Comparison of ENCODE assay signal across 9 cellular contexts in the genomic region with DNA sequence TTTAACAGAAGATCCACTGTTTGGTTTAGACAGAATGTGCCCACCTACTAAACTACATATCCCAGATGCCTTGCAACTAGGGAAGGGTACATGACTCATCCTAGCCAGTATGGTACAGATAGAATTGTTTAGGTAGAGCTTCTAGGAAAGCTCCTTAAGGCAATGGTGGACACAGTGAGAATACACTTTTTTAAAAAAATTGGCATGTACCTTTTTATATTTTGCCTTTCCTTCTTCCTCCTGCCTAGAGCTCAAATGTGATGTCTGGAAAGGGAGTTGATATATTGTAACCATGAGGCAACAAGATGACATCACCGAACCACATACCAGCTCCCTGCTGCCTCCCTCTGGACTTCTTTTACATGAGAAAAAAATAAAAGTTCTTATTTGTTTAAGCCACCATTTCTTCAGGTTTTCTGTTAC. TPM values are rescaled to one million over a fixed set of nuclear protein-coding genes. Genes with fewer than 3 reads are reported as not detected.
DNase-seq lines count a peak whose midpoint lies in the region; ATAC-seq, FAIRE-seq and TF ChIP-seq lines count a peak whose summit lies in the region.
"Had no signal": no experiment of that assay in that cellular context is flagged by ENCODE, and none has a peak within 500 bp of the region (broad histone marks: within the 10 kb centered on the region; RNA-seq: fewer than 3 reads in every experiment).

No MANE protein-coding gene starts in this region.

- no peaks in the 10 kb centered on the region for H3K36me3 ChIP-seq in K562 (ENCODE audit: control insufficient read depth, insufficient read depth, low read length)
- no peaks in the 10 kb centered on the region for H3K36me3 ChIP-seq in tibial nerve

- H3K4me2 ChIP-seq in K562 (ENCODE audit: insufficient read depth, low read length) = no peak overlapping the region

- no peak overlapping the region for H3K4me3 ChIP-seq in Jurkat, Clone E6-1 (ENCODE audit: low read length)
- no peak overlapping the region for H3K4me3 ChIP-seq in K562
- no peak overlapping the region for H3K4me3 ChIP-seq in tibial nerve

- no peak overlapping the region for H3K9ac ChIP-seq in K562 (ENCODE audit: insufficient read depth in 1 of 2, low read depth in 2 of 2, low read length in 2 of 2)

- no peaks in the 10 kb centered on the region for H3K4me1 Mint-ChIP-seq in osteocyte (ENCODE audit: unreplicated experiment)

- H3K27ac Mint-ChIP-seq in osteocyte (ENCODE audit: unreplicated experiment) = no peak overlapping the region

- no peak overlapping the region for H2AFZ ChIP-seq in K562 (ENCODE audit: low read depth, low read length)

- POLR2A ChIA-PET in K562 (lab: Yijun Ruan, JAX) = interaction anchor here (0.6 to 1.3 kb wide), 6 partner anchors 9 to 104 kb away, joined by 3 to 4 read pairs (median 3); no protein-coding TSS in a partner anchor

- peak; percentile 39; the same call in 1 of the 2 replicates for TF ChIP-seq EP300 in K562 (IDR thresholded peaks at IDR 0.05; ENCODE audit: low read length)
- TF ChIP-seq EP300 in tibial nerve (IDR thresholded peaks at IDR 0.05) = no peak

- TF ChIP-seq CTCF in GM13977 (IDR thresholded peaks at IDR 0.05; ENCODE audit: extremely low read depth, insufficient read depth, missing control alignments) (peak; percentile 31), K562 (IDR thresholded peaks at IDR 0.05 in 2 of 3, conservative IDR thresholded peaks at IDR 0.05 in 1 of 3; ENCODE audit: insufficient read depth in 2 of 3, low read depth in 1 of 3, low read length in 3 of 3) (peak; percentile 23 to 54 (median 31); a peak in 3 of 6 replicates), osteocyte (IDR thresholded peaks at IDR 0.05) (peak; percentile 19), tibial nerve (IDR thresholded peaks at IDR 0.05) (no peak)

- no peaks in the 10 kb centered on the region for H4K20me1 ChIP-seq in K562 (replicated peaks; ENCODE audit: control insufficient read depth, insufficient read depth, low read length)

- ATAC-seq in K562 = peak; percentile 90
- no peak for ATAC-seq in sciatic nerve

- H3K9me3 Mint-ChIP-seq in osteocyte (ENCODE audit: unreplicated experiment) = peaks cover 4% of the 10 kb centered on the region

- peaks cover 3 to 5% of the 10 kb centered on the region in 2 experiments; a peak in 3 of 5 replicates for H3K27me3 ChIP-seq in K562 (ENCODE audit: control insufficient read depth in 2 of 2, insufficient read depth in 2 of 2, low read length in 2 of 2)
- no peaks in the 10 kb centered on the region for H3K27me3 ChIP-seq in tibial nerve

- H3K36me3 Mint-ChIP-seq in osteocyte (ENCODE audit: unreplicated experiment) = no peaks in the 10 kb centered on the region

- H3K79me2 ChIP-seq in K562 (ENCODE audit: control insufficient read depth, insufficient read depth, low read length) = no peaks in the 10 kb centered on the region

- no peak for FAIRE-seq in K562 (lab: Jason Lieb, UNC)

- H3K27ac ChIP-seq in K562 (ENCODE audit: extremely low read depth, low read depth, low read length) (no peak overlapping the region), tibial nerve (no peak overlapping the region)
- H3K27ac ChIP-seq: HL-60 had no signal

- WGBS in K562 (ENCODE audit: insufficient coverage, low coverage, missing lambda C conversion rate) = 0% methylated on average over 1 of the region's 1 CpG
- WGBS in tibial nerve, 2 donors = 73 to 84% methylated on average over 1 of the region's 1 CpG

- H3K9me3 ChIP-seq in K562 (replicated peaks; ENCODE audit: control insufficient read depth, insufficient read depth, low read depth, low read length) (no peaks in the 10 kb centered on the region), tibial nerve (no peaks in the 10 kb centered on the region)

- no peak for TF ChIP-seq POLR2A in K562 (conservative IDR thresholded peaks at IDR 0.05)
- no peak for TF ChIP-seq POLR2A in tibial nerve (IDR thresholded peaks at IDR 0.05)

- peaks cover 64% of the 10 kb centered on the region for H3K27me3 Mint-ChIP-seq in osteocyte (ENCODE audit: unreplicated experiment)

- intact Hi-C loops in K562 (cut with micrococcal nuclease) (no loop called here), sciatic nerve (cut with DNase I) (no loop called here)

- CTCF ChIA-PET in K562 (lab: Yijun Ruan, JAX; ENCODE audit: low intra/inter-chr PET ratio) = interaction anchor here (0.5 to 1.3 kb wide), 2 partner anchors 48 to 500 kb away, joined by 3 to 4 read pairs; no protein-coding TSS in a partner anchor

- no TSS peak for BruUV-seq in K562 (replicated peaks; lab: Mats Ljungman, UMichigan)

- H3K4me1 ChIP-seq in K562 (replicated peaks in 1 of 2; ENCODE audit: control insufficient read depth in 2 of 2, insufficient read depth in 2 of 2, low read length in 2 of 2) = no peaks in the 10 kb centered on the region
- no peaks in the 10 kb centered on the region for H3K4me1 ChIP-seq in tibial nerve

- H3K9me1 ChIP-seq in K562 (ENCODE audit: control insufficient read depth, insufficient read depth, low read length) = no peaks in the 10 kb centered on the region

- peak; percentile 19 for DNase-seq in GM13977 (ENCODE audit: low spot score)
- peak; percentile 17 for DNase-seq in Jurkat, Clone E6-1 (ENCODE audit: low read depth, low spot score)
- peak in 2 of 4 experiments; percentile 23 to 31 for DNase-seq in K562 (ENCODE audit: extremely low read depth in 1 of 4, low spot score in 3 of 4)
- DNase-seq in osteocyte (ENCODE audit: extremely low spot score, unreplicated experiment) = peak; percentile 11
- no peak for DNase-seq in sciatic nerve (ENCODE audit: low spot score)
- DNase-seq in cerebellum (ENCODE audit: low spot score) = no peak
- no peak for DNase-seq in NCI-H524 treated with DMSO at 0.1 percent for 48 hours (lab: John Stamatoyannopoulos, UW)
- DNase-seq in tibial nerve (ENCODE audit: low spot score in 2 of 2) = no peak

- in situ Hi-C loops in GM13977 (cut with MboI; ENCODE audit: low pct_unique_long_range_greater_than_20kb, low sequenced_read_pairs, unreplicated experiment) = no loop called here
- in situ Hi-C loops in K562 (cut with MboI) = loop anchor here (25.0 kb wide), 1 partner anchor 1026 kb away; no protein-coding TSS in a partner anchor

- TF ChIP-seq RAD21 in K562 (CRISPR knock-in tag; conservative IDR thresholded peaks at IDR 0.05 in 1 of 2, IDR thresholded peaks at IDR 0.05 in 1 of 2) = peak; percentile 71 to 73

- no peak overlapping the region for H3K4me3 Mint-ChIP-seq in osteocyte (ENCODE audit: unreplicated experiment)

TF ChIP-seq in K562, 482 proteins besides CTCF, POLR2A, EP300 and RAD21 (continues in another document):
- TF ChIP-seq TRIM24 (IDR thresholded peaks at IDR 0.05) = peak in 1 of 2 experiments; percentile 58; a peak in 2 of 4 replicates
- TF ChIP-seq NR4A1 (CRISPR knock-in tag; IDR thresholded peaks at IDR 0.05) = no peak
- TF ChIP-seq NR4A1 (tag; IDR thresholded peaks at IDR 0.05) = no peak
- no peak for TF ChIP-seq ZEB2 (IDR thresholded peaks at IDR 0.05)
- TF ChIP-seq CREM (IDR thresholded peaks at IDR 0.05; ENCODE audit: low read depth) = peak; percentile 58; the same call in 1 of the 2 replicates
- TF ChIP-seq DPF2 (IDR thresholded peaks at IDR 0.05) = 0 out of 2 replicates have a peak, but pooled peaks have one; percentile 33
- TF ChIP-seq MAZ (CRISPR knock-in tag; conservative IDR thresholded peaks at IDR 0.05 in 1 of 2, IDR thresholded peaks at IDR 0.05 in 1 of 2) = 0 out of 4 replicates have a peak, but pooled peaks of 1 of the 2 experiments have one; percentile 27
- TF ChIP-seq EP400 (IDR thresholded peaks at IDR 0.05) = peak; percentile 16; the same call in 1 of the 2 replicates
- peak; percentile 64 for TF ChIP-seq CEBPB (tag; IDR thresholded peaks at IDR 0.05)
- no peak for TF ChIP-seq ATF1 (CRISPR knock-in tag; IDR thresholded peaks at IDR 0.05)
- peak; percentile 68 for TF ChIP-seq ATF1 (tag; IDR thresholded peaks at IDR 0.05)
- peak; percentile 89 for TF ChIP-seq FOSL1 (tag; conservative IDR thresholded peaks at IDR 0.05)
- TF ChIP-seq ZNF143 (CRISPR knock-in tag; IDR thresholded peaks at IDR 0.05) = peak; percentile 66; the same call in 1 of the 2 replicates
- no peak for TF ChIP-seq RB1 (IDR thresholded peaks at IDR 0.05; ENCODE audit: low read depth)

RNA-seq across cellular contexts. Expression of a gene that starts 14.4 kb away (rescaled TPM):
- polyA plus RNA-seq in Jurkat, Clone E6-1 (2012; ENCODE audit: insufficient read depth, insufficient read length) = not detected
- total RNA-seq in K562 (2011; cell fraction: chromatin; rRNA removed; ENCODE audit: low replicate concordance) = 0.09 TPM in 1 of 2 replicates, not detected in the other
- total RNA-seq in K562 (2011; cell fraction: nucleolus; rRNA removed) = 0.26 TPM in 1 of 2 replicates, not detected in the other
- total RNA-seq in K562 (2011; cell fraction: nucleoplasm; rRNA removed) = 0.15 TPM in 1 of 2 replicates, not detected in the other
- total RNA-seq in K562 (2014; rRNA removed) (0.14 and 0.33 TPM in 2 replicates), K562 (2014; rRNA removed; fragmentation: Illumina TruSeq; extraction: Trizol) (0.07 and 0.13 TPM in 2 replicates), K562 (2015; rRNA removed; fragmentation: Illumina TruSeq; extraction: Trizol) (0.08 and 0.11 TPM in 2 replicates), K562 (2021) (0.60 and 0.75 TPM in 2 replicates), osteocyte (not detected in 2 replicates), sciatic nerve (0.49 TPM), cerebellum (2.0 TPM), tibial nerve (1 to 10 TPM in 2 of 4 donors, under 1 TPM in 1, not detected in 1; 0.84 to 2.2 (median 1.8) TPM)
- polyA plus RNA-seq in K562 (2011; rRNA removed) (0.07 and 0.16 TPM in 2 replicates), K562 (2014; fragmentation: Illumina TruSeq; extraction: Trizol) (0.06 and 0.18 TPM in 2 replicates), K562 (2014; fragmentation: Nextera tagmentation; extraction: Ambion mirVana) (under 1 TPM; 0.03 to 0.04 TPM), K562 (2014; rRNA removed) (0.16 and 0.31 TPM in 2 replicates)
- polyA plus RNA-seq in K562 (2011; cell fraction: cytosol; rRNA removed) = 0.06 and 0.10 TPM in 2 replicates
- polyA plus RNA-seq in K562 (2011; cell fraction: nucleus; rRNA removed) = 0.10 and 0.14 TPM in 2 replicates
- polyA plus RNA-seq in K562 (2012) = 0.20 and 0.71 TPM in 2 replicates
- polyA minus RNA-seq in K562 (2011; rRNA and poly(A)+ RNA removed) = 0.06 TPM in 1 of 2 replicates, not detected in the other
- polyA minus RNA-seq in K562 (2011; cell fraction: cytosol; rRNA and poly(A)+ RNA removed) = not detected in 2 replicates
- polyA minus RNA-seq in K562 (2011; cell fraction: nucleus; rRNA and poly(A)+ RNA removed) = 0.22 and 0.27 TPM in 2 replicates

Comparison
In these comparisons a context has a peak if more than half of its experiments do, and no peak if none do; other contexts are left out.
1. DNase-seq: peak in GM13977 (single experiment), Jurkat, Clone E6-1 (single experiment) and osteocyte (single experiment); none in sciatic nerve (single experiment), cerebellum (single experiment), NCI-H524 treated with DMSO at 0.1 percent for 48 hours (single experiment) and tibial nerve (0 of 2).
2. CTCF ChIP-seq: peak in GM13977 (single experiment), K562 (3 of 3) and osteocyte (single experiment); none in tibial nerve (0 of 5).